26 cellular contexts compared by ENCODE assay signal in the genomic region with DNA sequence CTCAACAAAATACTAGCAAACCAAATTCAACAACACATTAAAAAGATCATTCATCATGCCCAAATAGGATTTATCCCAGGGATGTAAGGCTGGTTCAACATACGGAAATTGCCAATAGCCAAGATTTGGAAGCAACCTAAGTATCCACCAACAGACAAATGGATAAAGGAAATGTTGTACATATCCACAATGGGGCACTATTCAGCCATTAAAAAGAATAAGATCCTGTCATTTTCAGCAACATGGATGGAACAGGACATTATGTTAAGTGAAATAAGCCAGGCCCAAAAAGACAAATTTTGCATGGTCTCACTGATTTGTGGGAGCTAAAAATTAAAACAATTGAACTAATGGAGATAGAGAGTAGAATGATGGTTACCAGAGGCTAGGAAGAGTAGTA.
DNase-seq lines count a peak whose midpoint lies in the region; ATAC-seq and TF ChIP-seq lines count a peak whose summit lies in the region.
"Had no signal": no experiment of that assay in that cellular context is flagged by ENCODE, and none has a peak within 500 bp of the region (broad histone marks: within the 10 kb centered on the region; RNA-seq: fewer than 3 reads in every experiment).

No MANE protein-coding gene starts in this region.

- no peak overlapping the region for H3K4me3 ChIP-seq in DOHH2 (ENCODE audit: low read length)
- H3K4me3 ChIP-seq in PC-9 = no peak overlapping the region
- no peak overlapping the region for H3K4me3 ChIP-seq in epithelial cell of proximal tubule (ENCODE audit: low read depth, low read length)
- H3K4me3 ChIP-seq in upper lobe of left lung = no peak overlapping the region
- no peak overlapping the region for H3K4me3 ChIP-seq in CD4-positive, alpha-beta memory T cell (ENCODE audit: low read length in 2 of 2)
- H3K4me3 ChIP-seq: body of pancreas, lung, suprapubic skin, uterus had no signal

- H3K27me3 Mint-ChIP-seq in CD4-positive, alpha-beta memory T cell = peaks cover 15 to 17% of the 10 kb centered on the region in 2 donors
- H3K27me3 Mint-ChIP-seq: progenitor cell of endocrine pancreas had no signal

- no peaks in the 10 kb centered on the region for H3K79me2 ChIP-seq in DOHH2 (ENCODE audit: control insufficient read depth, low read length)
- H3K79me2 ChIP-seq in PC-9 (ENCODE audit: low read depth) = no peaks in the 10 kb centered on the region

- no peak overlapping the region for H3K27ac Mint-ChIP-seq in CD4-positive, alpha-beta memory T cell
- no peak overlapping the region for H3K27ac Mint-ChIP-seq in activated naive CD4-positive, alpha-beta T cell treated with anti-CD3 and anti-CD28 coated beads, Interleukin-2, amount 50 U/mL, for 72 hours
- H3K27ac Mint-ChIP-seq: activated naive CD8-positive, alpha-beta T cell treated with anti-CD3 and anti-CD28 coated beads, Interleukin-2, amount 50 U/mL, for 24 hours; CD8-positive, alpha-beta T cell; progenitor cell of endocrine pancreas; stimulated activated memory B cell treated with anti-CD40 and anti-IgM and Interleukin-4, amounts not matched to agents 10 μg/mL and 1 μg/mL and 100 μg/mL, for 72 hours had no signal

- peak; percentile 23 for DNase-seq in HT-29 (ENCODE audit: low spot score)
- peak in 1 of 2 experiments; percentile 40 for DNase-seq in PC-9
- DNase-seq in epithelial cell of proximal tubule (ENCODE audit: low read depth) = no peak
- no peak for DNase-seq in upper lobe of left lung
- DNase-seq in CD4-positive, alpha-beta memory T cell = no peak
- DNase-seq in activated naive CD4-positive, alpha-beta T cell treated with anti-CD3 and anti-CD28 coated beads, Interleukin-2, amount 50 U/mL, for 72 hours (ENCODE audit: low spot score in 2 of 2) = no peak
- DNase-seq: activated CD4-positive, alpha-beta T cell treated with anti-CD3 and anti-CD28 coated beads, Interleukin-2, amount 50 U/mL, for 48 hours; activated CD4-positive, CD25-positive, alpha-beta regulatory T cell; activated effector memory CD4-positive, alpha-beta T cell treated with anti-CD3 and anti-CD28 coated beads, Interleukin-2, amount 50 U/mL, for 16 hours; activated naive CD8-positive, alpha-beta T cell treated with anti-CD3 and anti-CD28 coated beads, Interleukin-2, amount 50 U/mL, for 24 hours; body of pancreas; CD8-positive, alpha-beta T cell; effector CD8-positive, alpha-beta T cell; KBM-7; kidney glomerular epithelial cell; NCI-H1092 treated with DMSO at 0.1 percent for 48 hours; NCI-H2029; NCI-H446 treated with DMSO at 0.1 percent for 48 hours; RPMI8226; stimulated activated CD4-positive, alpha-beta T cell treated with anti-CD3 and anti-CD28 coated beads, Interleukin-1b, Interleukin-23, amount 100 ng/mL, for 48 hours; uterus had no signal

- ATAC-seq in upper lobe of left lung (ENCODE audit: low FRiP score in 2 of 2) = no peak
- no peak for ATAC-seq in activated naive CD4-positive, alpha-beta T cell treated with anti-CD3 and anti-CD28 coated beads, Interleukin-2, amount 50 U/mL, for 72 hours
- ATAC-seq: activated naive CD8-positive, alpha-beta T cell treated with anti-CD3 and anti-CD28 coated beads, Interleukin-2, amount 50 U/mL, for 24 hours; body of pancreas; CD8-positive, alpha-beta T cell; stimulated activated memory B cell treated with anti-CD40 and anti-IgM and Interleukin-4, amounts not matched to agents 10 μg/mL and 1 μg/mL and 100 μg/mL, for 72 hours had no signal

- TF ChIP-seq POLR2A in upper lobe of left lung (IDR thresholded peaks at IDR 0.05) = no peak

- peaks cover 0 to 2% (median 0%) of the 10 kb centered on the region in 8 donors for H3K9me3 Mint-ChIP-seq in CD4-positive, alpha-beta memory T cell
- no peaks in the 10 kb centered on the region for H3K9me3 Mint-ChIP-seq in activated naive CD4-positive, alpha-beta T cell treated with anti-CD3 and anti-CD28 coated beads, Interleukin-2, amount 50 U/mL, for 72 hours
- H3K9me3 Mint-ChIP-seq: activated naive CD8-positive, alpha-beta T cell treated with anti-CD3 and anti-CD28 coated beads, Interleukin-2, amount 50 U/mL, for 24 hours; CD8-positive, alpha-beta T cell; stimulated activated memory B cell treated with anti-CD40 and anti-IgM and Interleukin-4, amounts not matched to agents 10 μg/mL and 1 μg/mL and 100 μg/mL, for 72 hours had no signal

- H3F3A ChIP-seq in DOHH2 (ENCODE audit: control insufficient read depth, insufficient read depth) (no peaks in the 10 kb centered on the region), PC-9 (ENCODE audit: insufficient read depth, low read depth) (no peaks in the 10 kb centered on the region)

- peak; percentile 30 for TF ChIP-seq CTCF in DOHH2 (IDR thresholded peaks at IDR 0.05; ENCODE audit: low read depth, low read length, poor library complexity, severe bottlenecking)
- peak; percentile 46 for TF ChIP-seq CTCF in PC-9 (conservative IDR thresholded peaks at IDR 0.05)
- TF ChIP-seq CTCF in epithelial cell of proximal tubule (conservative IDR thresholded peaks at IDR 0.05; ENCODE audit: low read depth, low read length) = peak; percentile 17
- no peak for TF ChIP-seq CTCF in upper lobe of left lung (IDR thresholded peaks at IDR 0.05)

- no peaks in the 10 kb centered on the region for H3K36me3 Mint-ChIP-seq in CD4-positive, alpha-beta memory T cell
- no peaks in the 10 kb centered on the region for H3K36me3 Mint-ChIP-seq in activated naive CD4-positive, alpha-beta T cell treated with anti-CD3 and anti-CD28 coated beads, Interleukin-2, amount 50 U/mL, for 72 hours
- H3K36me3 Mint-ChIP-seq: CD8-positive, alpha-beta T cell had no signal

- H3K36me3 ChIP-seq in DOHH2 (ENCODE audit: control insufficient read depth, low read length) (no peaks in the 10 kb centered on the region), PC-9 (ENCODE audit: low read depth) (no peaks in the 10 kb centered on the region), upper lobe of left lung (no peaks in the 10 kb centered on the region)
- H3K36me3 ChIP-seq in CD4-positive, alpha-beta memory T cell (ENCODE audit: insufficient read depth, low read length) = no peaks in the 10 kb centered on the region
- H3K36me3 ChIP-seq: suprapubic skin, uterus had no signal

- H3K27ac ChIP-seq in DOHH2 (ENCODE audit: low read depth, low read length) (no peak overlapping the region), PC-9 (no peak overlapping the region), upper lobe of left lung (no peak overlapping the region)
- no peak overlapping the region for H3K27ac ChIP-seq in CD4-positive, alpha-beta memory T cell (ENCODE audit: low read depth, low read length)
- H3K27ac ChIP-seq: body of pancreas, suprapubic skin, uterus had no signal

- 85 to 93% methylated on average over 1 of the region's 1 CpG for WGBS in upper lobe of left lung, 2 donors

- CTCF ChIA-PET in PC-9 (lab: Charles Lee) = no interaction called here
- CTCF ChIA-PET in CD4-positive, alpha-beta memory T cell (lab: Charles Lee; ENCODE audit: partially characterized antibody) = interaction anchor here (1.0 kb wide), 1 partner anchor 11 kb away, joined by 4 read pairs; no protein-coding TSS in a partner anchor

- H3K4me2 ChIP-seq in DOHH2 (ENCODE audit: low read length) (no peak overlapping the region), PC-9 (no peak overlapping the region)

- no TSS peak for BruUV-seq in PC-9 (replicated peaks; lab: Mats Ljungman, UMichigan)

- TF ChIP-seq EP300 in upper lobe of left lung (IDR thresholded peaks at IDR 0.05) = no peak

- no peaks in the 10 kb centered on the region for H3K4me1 Mint-ChIP-seq in CD4-positive, alpha-beta memory T cell
- H3K4me1 Mint-ChIP-seq: activated naive CD8-positive, alpha-beta T cell treated with anti-CD3 and anti-CD28 coated beads, Interleukin-2, amount 50 U/mL, for 24 hours; stimulated activated memory B cell treated with anti-CD40 and anti-IgM and Interleukin-4, amounts not matched to agents 10 μg/mL and 1 μg/mL and 100 μg/mL, for 72 hours had no signal

- no peak overlapping the region for H2AFZ ChIP-seq in PC-9

- H3K9me2 ChIP-seq in DOHH2 (replicated peaks; ENCODE audit: control insufficient read depth, low read length) (no peaks in the 10 kb centered on the region), PC-9 (ENCODE audit: insufficient read depth) (no peaks in the 10 kb centered on the region)

- H3K4me1 ChIP-seq in DOHH2 (ENCODE audit: control insufficient read depth, low read length) (no peaks in the 10 kb centered on the region), PC-9 (replicated peaks; ENCODE audit: insufficient read depth) (no peaks in the 10 kb centered on the region), upper lobe of left lung (no peaks in the 10 kb centered on the region)
- no peaks in the 10 kb centered on the region for H3K4me1 ChIP-seq in CD4-positive, alpha-beta memory T cell (ENCODE audit: insufficient read depth, low read length)
- H3K4me1 ChIP-seq: body of pancreas, suprapubic skin, uterus had no signal

- intact Hi-C loops in PC-9 (cut with micrococcal nuclease; ENCODE audit: unreplicated experiment) = loop anchor here (1.0 kb wide), 2 partner anchors 461 to 541 kb away; no protein-coding TSS in a partner anchor
- intact Hi-C loops in CD4-positive, alpha-beta memory T cell (cut with micrococcal nuclease) = no loop called here

- H3K4me3 Mint-ChIP-seq in CD4-positive, alpha-beta memory T cell = no peak overlapping the region
- H3K4me3 Mint-ChIP-seq: activated naive CD8-positive, alpha-beta T cell treated with anti-CD3 and anti-CD28 coated beads, Interleukin-2, amount 50 U/mL, for 24 hours; CD8-positive, alpha-beta T cell; stimulated activated memory B cell treated with anti-CD40 and anti-IgM and Interleukin-4, amounts not matched to agents 10 μg/mL and 1 μg/mL and 100 μg/mL, for 72 hours had no signal

- POLR2A ChIA-PET in PC-9 (lab: Charles Lee; ENCODE audit: unreplicated experiment) = no interaction called here
- POLR2A ChIA-PET in CD4-positive, alpha-beta memory T cell (lab: Charles Lee; ENCODE audit: partially characterized antibody) = no interaction called here

- H4K20me1 ChIP-seq in DOHH2 (ENCODE audit: control insufficient read depth, insufficient read depth, low read depth, low read length) (no peaks in the 10 kb centered on the region), PC-9 (ENCODE audit: insufficient read depth) (no peaks in the 10 kb centered on the region)

- no peaks in the 10 kb centered on the region for H3K9me3 ChIP-seq in DOHH2 (ENCODE audit: control insufficient read depth, insufficient read depth, low read length)
- no peaks in the 10 kb centered on the region for H3K9me3 ChIP-seq in PC-9 (ENCODE audit: insufficient read depth, low read depth)
- no peaks in the 10 kb centered on the region for H3K9me3 ChIP-seq in upper lobe of left lung
- no peaks in the 10 kb centered on the region for H3K9me3 ChIP-seq in CD4-positive, alpha-beta memory T cell (ENCODE audit: control insufficient read depth in 1 of 2, low read length in 2 of 2)
- H3K9me3 ChIP-seq: body of pancreas, suprapubic skin, uterus had no signal

- H3K27me3 ChIP-seq in DOHH2 (ENCODE audit: control insufficient read depth, low read length) (no peaks in the 10 kb centered on the region), PC-9 (ENCODE audit: insufficient read depth, low read depth) (no peaks in the 10 kb centered on the region), upper lobe of left lung (no peaks in the 10 kb centered on the region)
- H3K27me3 ChIP-seq in CD4-positive, alpha-beta memory T cell (ENCODE audit: insufficient read depth, low read length) = no peaks in the 10 kb centered on the region
- H3K27me3 ChIP-seq: body of pancreas, suprapubic skin, uterus had no signal

Comparison
In these comparisons a context has a peak if more than half of its experiments do, and no peak if none do; other contexts are left out.
1. CTCF ChIP-seq: peak in DOHH2 (single experiment), PC-9 (single experiment) and epithelial cell of proximal tubule (single experiment); none in upper lobe of left lung (0 of 6).